Comparison of ENCODE assay signal across 15 cellular contexts in genomic region chr22:18998998-18999397, GRCh38.
A peak's percentile ranks its signal among the peaks of the same experiment; 100 is the strongest.
DNase-seq lines count a peak whose midpoint lies in the region; ATAC-seq lines count a peak whose summit lies in the region.
"Had no signal": no experiment of that assay in that cellular context is flagged by ENCODE, and none has a peak within 500 bp of the region (broad histone marks: within the 10 kb centered on the region; RNA-seq: fewer than 3 reads in every experiment).

No MANE protein-coding gene starts in this region.

- peaks cover 8 to 17% of the 10 kb centered on the region in 2 donors for H3K4me1 ChIP-seq in neuronal stem cell (ENCODE audit: control insufficient read depth in 2 of 2, insufficient read depth in 1 of 2, low read depth in 1 of 2, low read length in 2 of 2)
- H3K4me1 ChIP-seq in CD4-positive, alpha-beta memory T cell (ENCODE audit: insufficient read depth, low read length): no peaks in the 10 kb centered on the region
- H3K4me1 ChIP-seq: HAP-1 had no signal

- peak; percentile 44 for DNase-seq in activated CD4-positive, alpha-beta T cell treated with anti-CD3 and anti-CD28 coated beads for 36 hours
- no peak for DNase-seq in activated CD4-positive, alpha-beta T cell treated with anti-CD3 and anti-CD28 coated beads, Interleukin-2, amount 10 ng/mL, durations not matched to agents 24 days and 14 days
- DNase-seq in H7 (peak; percentile 88), ecto neural progenitor cell (ENCODE audit: low spot score) (peak; percentile 77), neuronal stem cell (ENCODE audit: low spot score) (peak; percentile 36)
- DNase-seq in CD4-positive, alpha-beta memory T cell: no peak
- DNase-seq: activated B cell treated with CpG ODN at 0.5 μM for 24 hours; activated naive CD8-positive, alpha-beta T cell treated with anti-CD3 and anti-CD28 coated beads, Interleukin-2, amount 10 ng/mL, durations not matched to agents 7 days and 5 days; NCI-H345 had no signal

- H3K27ac Mint-ChIP-seq in activated CD4-positive, alpha-beta T cell treated with anti-CD3 and anti-CD28 coated beads for 36 hours: no peak overlapping the region
- no peak overlapping the region for H3K27ac Mint-ChIP-seq in activated CD4-positive, alpha-beta T cell treated with anti-CD3 and anti-CD28 coated beads, Interleukin-2, amount 10 ng/mL, durations not matched to agents 24 days and 14 days
- H3K27ac Mint-ChIP-seq in activated T-helper 17 cell treated with anti-CD3 and anti-CD28 coated beads, Interleukin-2, amount 50 U/mL, for 72 hours: no peak overlapping the region
- H3K27ac Mint-ChIP-seq in CD4-positive, alpha-beta memory T cell: no peak overlapping the region
- H3K27ac Mint-ChIP-seq: activated B cell treated with CpG ODN at 0.5 μM for 24 hours; activated naive CD8-positive, alpha-beta T cell treated with anti-CD3 and anti-CD28 coated beads, Interleukin-2, amount 10 ng/mL, durations not matched to agents 7 days and 5 days had no signal

- intact Hi-C loops in activated CD4-positive, alpha-beta T cell treated with anti-CD3 and anti-CD28 coated beads for 36 hours (cut with DNase I, micrococcal nuclease): no loop called here
- intact Hi-C loops in activated CD4-positive, alpha-beta T cell treated with anti-CD3 and anti-CD28 coated beads, Interleukin-2, amount 10 ng/mL, durations not matched to agents 24 days and 14 days (cut with micrococcal nuclease): no loop called here
- intact Hi-C loops in CD4-positive, alpha-beta memory T cell (cut with micrococcal nuclease): no loop called here

- POLR2A ChIA-PET in activated CD4-positive, alpha-beta T cell treated with anti-CD3 and anti-CD28 coated beads for 36 hours (lab: Charles Lee): no interaction called here
- POLR2A ChIA-PET in CD4-positive, alpha-beta memory T cell (lab: Charles Lee; ENCODE audit: partially characterized antibody): no interaction called here

- peaks cover 0 to 1% of the 10 kb centered on the region in 2 donors for H3K9me3 ChIP-seq in neuronal stem cell (replicated peaks in 1 of 2; ENCODE audit: control insufficient read depth in 2 of 2, insufficient read depth in 1 of 2, low read depth in 1 of 2, low read length in 2 of 2)
- no peaks in the 10 kb centered on the region for H3K9me3 ChIP-seq in CD4-positive, alpha-beta memory T cell (ENCODE audit: control insufficient read depth in 1 of 2, low read length in 2 of 2)
- H3K9me3 ChIP-seq: HAP-1 had no signal

- H3K36me3 Mint-ChIP-seq in activated CD4-positive, alpha-beta T cell treated with anti-CD3 and anti-CD28 coated beads for 36 hours (ENCODE audit: low read depth): no peaks in the 10 kb centered on the region
- H3K36me3 Mint-ChIP-seq in activated CD4-positive, alpha-beta T cell treated with anti-CD3 and anti-CD28 coated beads, Interleukin-2, amount 10 ng/mL, durations not matched to agents 24 days and 14 days (ENCODE audit: low read depth): no peaks in the 10 kb centered on the region
- H3K36me3 Mint-ChIP-seq in activated T-helper 17 cell treated with anti-CD3 and anti-CD28 coated beads, Interleukin-2, amount 50 U/mL, for 72 hours (ENCODE audit: low read depth): no peaks in the 10 kb centered on the region
- H3K36me3 Mint-ChIP-seq in CD4-positive, alpha-beta memory T cell: no peaks in the 10 kb centered on the region
- H3K36me3 Mint-ChIP-seq: activated naive CD8-positive, alpha-beta T cell treated with anti-CD3 and anti-CD28 coated beads, Interleukin-2, amount 10 ng/mL, durations not matched to agents 7 days and 5 days had no signal

- H2AK5ac ChIP-seq in neuronal stem cell (ENCODE audit: low read depth, low read length): no peak overlapping the region

- no peak overlapping the region for H3K27ac ChIP-seq in neuronal stem cell (replicated peaks; ENCODE audit: low read length)
- H3K27ac ChIP-seq in CD4-positive, alpha-beta memory T cell (ENCODE audit: low read depth, low read length): no peak overlapping the region
- H3K27ac ChIP-seq: hepatocyte, skin epidermis had no signal

- H3K4me2 ChIP-seq in neuronal stem cell (ENCODE audit: insufficient read depth, low read length, poor library complexity, severe bottlenecking): no peak overlapping the region
- H3K4me2 ChIP-seq: hepatocyte had no signal

- no peaks in the 10 kb centered on the region for H3K27me3 ChIP-seq in H7 (ENCODE audit: control insufficient read depth, insufficient read depth, low read length)
- H3K27me3 ChIP-seq in neuronal stem cell (ENCODE audit: control insufficient read depth in 3 of 3, insufficient read depth in 3 of 3, low read depth in 1 of 3, low read length in 3 of 3): no peaks in the 10 kb centered on the region
- peaks cover 5% of the 10 kb centered on the region for H3K27me3 ChIP-seq in CD4-positive, alpha-beta memory T cell (ENCODE audit: insufficient read depth, low read length)

- H3K9ac ChIP-seq in neuronal stem cell (ENCODE audit: low read depth, low read length, poor library complexity): no peak overlapping the region

- no peak overlapping the region for H2BK12ac ChIP-seq in neuronal stem cell (ENCODE audit: low read length)

- H3K4ac ChIP-seq in neuronal stem cell (ENCODE audit: low read length): no peak overlapping the region

- ATAC-seq in activated CD4-positive, alpha-beta T cell treated with anti-CD3 and anti-CD28 coated beads for 36 hours: no peak
- no peak for ATAC-seq in activated T-helper 17 cell treated with anti-CD3 and anti-CD28 coated beads, Interleukin-2, amount 50 U/mL, for 72 hours (replicated peaks)
- no peak for ATAC-seq in HG03025 (IDR thresholded peaks at IDR 0.05; ENCODE audit: low FRiP score, unreplicated experiment)
- ATAC-seq: Right ventricle myocardium inferior had no signal

- no peak overlapping the region for H3K14ac ChIP-seq in neuronal stem cell (ENCODE audit: low read length)

- no peak overlapping the region for H3K4me3 Mint-ChIP-seq in activated CD4-positive, alpha-beta T cell treated with anti-CD3 and anti-CD28 coated beads for 36 hours
- no peak overlapping the region for H3K4me3 Mint-ChIP-seq in activated CD4-positive, alpha-beta T cell treated with anti-CD3 and anti-CD28 coated beads, Interleukin-2, amount 10 ng/mL, durations not matched to agents 24 days and 14 days
- H3K4me3 Mint-ChIP-seq in activated T-helper 17 cell treated with anti-CD3 and anti-CD28 coated beads, Interleukin-2, amount 50 U/mL, for 72 hours: no peak overlapping the region
- H3K4me3 Mint-ChIP-seq in CD4-positive, alpha-beta memory T cell: no peak overlapping the region
- H3K4me3 Mint-ChIP-seq: activated B cell treated with CpG ODN at 0.5 μM for 24 hours; activated naive CD8-positive, alpha-beta T cell treated with anti-CD3 and anti-CD28 coated beads, Interleukin-2, amount 10 ng/mL, durations not matched to agents 7 days and 5 days had no signal

- H4K91ac ChIP-seq in neuronal stem cell (ENCODE audit: low read depth, low read length, poor library complexity): no peak overlapping the region

- H2BK15ac ChIP-seq in neuronal stem cell (ENCODE audit: low read length): no peak overlapping the region

- H3K36me3 ChIP-seq in H7 (replicated peaks; ENCODE audit: control insufficient read depth, insufficient read depth, low read length) (no peaks in the 10 kb centered on the region), neuronal stem cell (replicated peaks in 1 of 2; ENCODE audit: control insufficient read depth in 2 of 2, insufficient read depth in 2 of 2, low read length in 2 of 2) (no peaks in the 10 kb centered on the region)
- H3K36me3 ChIP-seq in CD4-positive, alpha-beta memory T cell (ENCODE audit: insufficient read depth, low read length): no peaks in the 10 kb centered on the region
- H3K36me3 ChIP-seq: HAP-1 had no signal

- no CpG with 5 or more reads among the region's 12 CpGs for WGBS in neuronal stem cell (ENCODE audit: extremely low coverage in 2 of 2, insufficient read length in 2 of 2, insufficient replicate concordance in 1 of 2), 2 donors

- CTCF ChIA-PET in activated CD4-positive, alpha-beta T cell treated with anti-CD3 and anti-CD28 coated beads for 36 hours (lab: Charles Lee): no interaction called here
- CTCF ChIA-PET in CD4-positive, alpha-beta memory T cell (lab: Charles Lee; ENCODE audit: partially characterized antibody): no interaction called here

- no peaks in the 10 kb centered on the region for H3K4me1 Mint-ChIP-seq in activated CD4-positive, alpha-beta T cell treated with anti-CD3 and anti-CD28 coated beads for 36 hours
- H3K4me1 Mint-ChIP-seq in activated CD4-positive, alpha-beta T cell treated with anti-CD3 and anti-CD28 coated beads, Interleukin-2, amount 10 ng/mL, durations not matched to agents 24 days and 14 days: no peaks in the 10 kb centered on the region
- no peaks in the 10 kb centered on the region for H3K4me1 Mint-ChIP-seq in activated T-helper 17 cell treated with anti-CD3 and anti-CD28 coated beads, Interleukin-2, amount 50 U/mL, for 72 hours
- H3K4me1 Mint-ChIP-seq in CD4-positive, alpha-beta memory T cell: no peaks in the 10 kb centered on the region
- H3K4me1 Mint-ChIP-seq: activated B cell treated with CpG ODN at 0.5 μM for 24 hours; activated naive CD8-positive, alpha-beta T cell treated with anti-CD3 and anti-CD28 coated beads, Interleukin-2, amount 10 ng/mL, durations not matched to agents 7 days and 5 days had no signal

- no peak overlapping the region for H2AFZ ChIP-seq in neuronal stem cell (ENCODE audit: low read length)
- H2AFZ ChIP-seq: hepatocyte had no signal

- no peak overlapping the region for H2BK5ac ChIP-seq in neuronal stem cell (ENCODE audit: low read length)

- no peaks in the 10 kb centered on the region for H3K79me1 ChIP-seq in neuronal stem cell (ENCODE audit: low read depth, low read length)

- H3K4me3 ChIP-seq in H7 (ENCODE audit: insufficient read depth, low read depth, low read length) (no peak overlapping the region), neuronal stem cell (ENCODE audit: low read length in 2 of 2) (no peak overlapping the region)
- no peak overlapping the region for H3K4me3 ChIP-seq in CD4-positive, alpha-beta memory T cell (ENCODE audit: low read length in 2 of 2)
- H3K4me3 ChIP-seq: HAP-1, hepatocyte, skin epidermis had no signal

- no peak overlapping the region for H3K18ac ChIP-seq in neuronal stem cell (ENCODE audit: low read length)

- no peak overlapping the region for H2BK120ac ChIP-seq in neuronal stem cell (ENCODE audit: low read depth, low read length)

- H4K8ac ChIP-seq in neuronal stem cell (ENCODE audit: low read depth, low read length): no peak overlapping the region

- no peaks in the 10 kb centered on the region for H3K9me3 Mint-ChIP-seq in activated CD4-positive, alpha-beta T cell treated with anti-CD3 and anti-CD28 coated beads for 36 hours (ENCODE audit: low read depth)
- H3K9me3 Mint-ChIP-seq in activated CD4-positive, alpha-beta T cell treated with anti-CD3 and anti-CD28 coated beads, Interleukin-2, amount 10 ng/mL, durations not matched to agents 24 days and 14 days: no peaks in the 10 kb centered on the region
- no peaks in the 10 kb centered on the region for H3K9me3 Mint-ChIP-seq in activated T-helper 17 cell treated with anti-CD3 and anti-CD28 coated beads, Interleukin-2, amount 50 U/mL, for 72 hours
- H3K9me3 Mint-ChIP-seq in CD4-positive, alpha-beta memory T cell: peaks cover 0 to 4% (median 0%) of the 10 kb centered on the region in 8 donors
- H3K9me3 Mint-ChIP-seq: activated B cell treated with CpG ODN at 0.5 μM for 24 hours; activated naive CD8-positive, alpha-beta T cell treated with anti-CD3 and anti-CD28 coated beads, Interleukin-2, amount 10 ng/mL, durations not matched to agents 7 days and 5 days had no signal

- H3K27me3 Mint-ChIP-seq in activated CD4-positive, alpha-beta T cell treated with anti-CD3 and anti-CD28 coated beads for 36 hours: peaks cover 2% of the 10 kb centered on the region
- peaks cover 11% of the 10 kb centered on the region for H3K27me3 Mint-ChIP-seq in activated CD4-positive, alpha-beta T cell treated with anti-CD3 and anti-CD28 coated beads, Interleukin-2, amount 10 ng/mL, durations not matched to agents 24 days and 14 days
- peaks cover 11% of the 10 kb centered on the region for H3K27me3 Mint-ChIP-seq in activated T-helper 17 cell treated with anti-CD3 and anti-CD28 coated beads, Interleukin-2, amount 50 U/mL, for 72 hours
- peaks cover 17 to 18% of the 10 kb centered on the region in 2 donors for H3K27me3 Mint-ChIP-seq in CD4-positive, alpha-beta memory T cell

- no peak overlapping the region for H3K23ac ChIP-seq in neuronal stem cell (ENCODE audit: low read depth, low read length, poor library complexity)

Comparison
In these comparisons a context has a peak if more than half of its experiments do, and no peak if none do; other contexts are left out.
1. DNase-seq: peak in activated CD4-positive, alpha-beta T cell treated with anti-CD3 and anti-CD28 coated beads for 36 hours (single experiment), H7 (single experiment), ecto neural progenitor cell (single experiment) and neuronal stem cell (single experiment); none in activated CD4-positive, alpha-beta T cell treated with anti-CD3 and anti-CD28 coated beads, Interleukin-2, amount 10 ng/mL, durations not matched to agents 24 days and 14 days (single experiment) and CD4-positive, alpha-beta memory T cell (0 of 5).